ENCODE assay signal across 1 cellular context in genomic region chr13:23359882-23360281, GRCh38.
TF ChIP-seq lines count a peak whose summit lies in the region.

No MANE protein-coding gene starts in this region.

TF ChIP-seq in IMR-90, 13 proteins besides CTCF, POLR2A, EP300 and RAD21:
- TF ChIP-seq MXI1 (IDR thresholded peaks at IDR 0.05; ENCODE audit: borderline replicate concordance, low read depth, low read length) (no peak), BHLHE40 (IDR thresholded peaks at IDR 0.05; ENCODE audit: low read depth, low read length) (no peak), MAFK (IDR thresholded peaks at IDR 0.05; ENCODE audit: low read depth, low read length) (no peak), CHD1 (IDR thresholded peaks at IDR 0.05; ENCODE audit: low read depth, low read length) (no peak), RCOR1 (IDR thresholded peaks at IDR 0.05; ENCODE audit: insufficient replicate concordance, low read length) (no peak), MAZ (IDR thresholded peaks at IDR 0.05; ENCODE audit: borderline replicate concordance, low read depth, low read length) (no peak), NFE2L2 (IDR thresholded peaks at IDR 0.05; ENCODE audit: low read depth, low read length) (no peak), SMC3 (IDR thresholded peaks at IDR 0.05; ENCODE audit: low read depth, low read length) (no peak), ELK1 (IDR thresholded peaks at IDR 0.05; ENCODE audit: borderline replicate concordance, low read depth, low read length) (no peak), FOS (IDR thresholded peaks at IDR 0.05; ENCODE audit: low read depth, low read length) (no peak), RFX5 (IDR thresholded peaks at IDR 0.05; ENCODE audit: low read depth, low read length) (no peak), CEBPB (IDR thresholded peaks at IDR 0.05; ENCODE audit: low read depth, low read length) (no peak)
- TF ChIP-seq, protein P1, sequence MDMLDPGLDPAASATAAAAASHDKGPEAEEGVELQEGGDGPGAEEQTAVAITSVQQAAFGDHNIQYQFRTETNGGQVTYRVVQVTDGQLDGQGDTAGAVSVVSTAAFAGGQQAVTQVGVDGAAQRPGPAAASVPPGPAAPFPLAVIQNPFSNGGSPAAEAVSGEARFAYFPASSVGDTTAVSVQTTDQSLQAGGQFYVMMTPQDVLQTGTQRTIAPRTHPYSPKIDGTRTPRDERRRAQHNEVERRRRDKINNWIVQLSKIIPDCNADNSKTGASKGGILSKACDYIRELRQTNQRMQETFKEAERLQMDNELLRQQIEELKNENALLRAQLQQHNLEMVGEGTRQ (IDR thresholded peaks at IDR 0.05; ENCODE audit: low read depth, low read length), result no peak
